15 cellular contexts compared by ENCODE assay signal in genomic region chr7:29977926-29978652, GRCh38. TPM values are rescaled to one million over a fixed set of nuclear protein-coding genes. Genes with fewer than 3 reads are reported as not detected.
DNase-seq lines count a peak whose midpoint lies in the region; ATAC-seq and TF ChIP-seq lines count a peak whose summit lies in the region.
"Had no signal": no experiment of that assay in that cellular context is flagged by ENCODE, and none has a peak within 500 bp of the region (broad histone marks: within the 10 kb centered on the region; RNA-seq: fewer than 3 reads in every experiment).

No MANE protein-coding gene starts in this region.

- peak overlapping the region; percentile 13 for H3K27ac Mint-ChIP-seq in endodermal cell
- H3K27ac Mint-ChIP-seq: activated CD4-positive, alpha-beta memory T cell treated with anti-CD3 and anti-CD28 coated beads for 36 hours; T-helper 1 cell treated with Interleukin-12 subunit alpha and Interleukin-12 subunit beta and Interleukin-4 antibody, amounts not matched to agents 30 μg/mL and 1 μg/mL, for 36 hours had no signal

- H3K27ac ChIP-seq in endodermal cell (ENCODE audit: low read depth, low read length) = peak overlapping the region; percentile 81
- H3K27ac ChIP-seq: HL-60 had no signal

- no peak overlapping the region for H3K9ac ChIP-seq in endodermal cell (ENCODE audit: extremely low read depth, low read length, poor library complexity, severe bottlenecking)

- no peak overlapping the region for H3K4me3 ChIP-seq in NB4 (ENCODE audit: low read depth, low read length)
- H3K4me3 ChIP-seq in endodermal cell (ENCODE audit: low read length) = no peak overlapping the region

- H3K27me3 ChIP-seq in endodermal cell (ENCODE audit: control insufficient read depth, insufficient read depth, low read length, poor library complexity, severe bottlenecking) = no peaks in the 10 kb centered on the region

- no peaks in the 10 kb centered on the region for H3K27me3 Mint-ChIP-seq in endodermal cell (ENCODE audit: insufficient read depth)

- TF ChIP-seq CTCF in NB4 (IDR thresholded peaks at IDR 0.05; ENCODE audit: low read depth, low read length) = peak; percentile 31
- TF ChIP-seq CTCF in endodermal cell (conservative IDR thresholded peaks at IDR 0.05) = peak; percentile 78

- peaks cover 15% of the 10 kb centered on the region for H3K36me3 ChIP-seq in endodermal cell (ENCODE audit: control insufficient read depth, insufficient read depth, low read length)

- WGBS in endodermal cell (ENCODE audit: insufficient coverage in 1 of 2, insufficient read length in 1 of 2), 2 experiments = 69 to 94% methylated on average over 4 to 8 of the region's 8 CpGs

- no peaks in the 10 kb centered on the region for H3K9me3 Mint-ChIP-seq in endodermal cell
- H3K9me3 Mint-ChIP-seq: activated CD4-positive, alpha-beta memory T cell treated with anti-CD3 and anti-CD28 coated beads for 36 hours; T-helper 1 cell treated with Interleukin-12 subunit alpha and Interleukin-12 subunit beta and Interleukin-4 antibody, amounts not matched to agents 30 μg/mL and 1 μg/mL, for 36 hours had no signal

- peaks cover 5% of the 10 kb centered on the region for H3K36me3 Mint-ChIP-seq in endodermal cell (ENCODE audit: low read depth)
- H3K36me3 Mint-ChIP-seq: activated CD4-positive, alpha-beta memory T cell treated with anti-CD3 and anti-CD28 coated beads for 36 hours had no signal

- H3K4me1 ChIP-seq in endodermal cell (ENCODE audit: control insufficient read depth, insufficient read depth, low read length) = peaks cover 4% of the 10 kb centered on the region

- peak; percentile 39 for DNase-seq in NCI-H748 (lab: John Stamatoyannopoulos, UW; ENCODE audit: unreplicated experiment)
- DNase-seq in NCI-H748 treated with DMSO at 0.1 percent for 48 hours (lab: John Stamatoyannopoulos, UW) = no peak
- DNase-seq in NB4 (ENCODE audit: low read depth) = peak; percentile 32
- DNase-seq in endodermal cell = peak; percentile 89
- no peak for DNase-seq in stimulated activated naive CD8-positive, alpha-beta T cell treated with anti-CD3 and anti-CD28 coated beads, Interleukin-15, Interleukin-2, amounts not matched to agents 100 U/mL and 50 U/mL, for 24 hours
- no peak for DNase-seq in NCI-H1436 treated with DMSO at 0.1 percent for 48 hours (lab: John Stamatoyannopoulos, UW)
- DNase-seq: activated CD4-positive, alpha-beta memory T cell treated with anti-CD3 and anti-CD28 coated beads for 36 hours; activated naive CD4-positive, alpha-beta T cell treated with Interleukin-2 at 50 U/mL for 16 hours; DMS153; NCI-H1436; trophoblast cell had no signal

- no peaks in the 10 kb centered on the region for H3K9me3 ChIP-seq in endodermal cell (ENCODE audit: control insufficient read depth, low read length)

- peaks cover 9% of the 10 kb centered on the region for H3K4me1 Mint-ChIP-seq in endodermal cell

- H3K4me3 Mint-ChIP-seq in endodermal cell = no peak overlapping the region
- H3K4me3 Mint-ChIP-seq: activated CD4-positive, alpha-beta memory T cell treated with anti-CD3 and anti-CD28 coated beads for 36 hours; T-helper 1 cell treated with Interleukin-12 subunit alpha and Interleukin-12 subunit beta and Interleukin-4 antibody, amounts not matched to agents 30 μg/mL and 1 μg/mL, for 36 hours had no signal

- peak; percentile 43 for ATAC-seq in stimulated activated naive CD8-positive, alpha-beta T cell treated with anti-CD3 and anti-CD28 coated beads, Interleukin-15, Interleukin-2, amounts not matched to agents 100 U/mL and 50 U/mL, for 24 hours
- ATAC-seq in HG03354 (IDR thresholded peaks at IDR 0.05; ENCODE audit: poor library complexity, severe bottlenecking, unreplicated experiment) (no peak), HG02642 (IDR thresholded peaks at IDR 0.05; ENCODE audit: poor library complexity, unreplicated experiment) (no peak)

- TF ChIP-seq POLR2A in NB4 (IDR thresholded peaks at IDR 0.05; ENCODE audit: extremely low read depth, insufficient read length) = no peak

RNA-seq across cellular contexts. Expression of gene SCRN1, which starts 11.5 kb away (rescaled TPM):
- 100 to 1,000 TPM; 110 to 112 TPM for total RNA-seq in endodermal cell
- polyA plus RNA-seq in endodermal cell (2013, experiment 1 of 2) = 95.9 TPM
- 93.6 TPM for polyA plus RNA-seq in endodermal cell (2013, experiment 2 of 2)

RNA-seq across cellular contexts. Expression of gene FKBP14, which starts 48.4 kb away (rescaled TPM):
- 10 to 100 TPM; 15.1 to 24.8 TPM for total RNA-seq in endodermal cell
- 12.9 TPM for polyA plus RNA-seq in endodermal cell (2013, experiment 1 of 2)
- polyA plus RNA-seq in endodermal cell (2013, experiment 2 of 2) = 10.9 TPM

RNA-seq across cellular contexts. Expression of gene PLEKHA8, which starts 50.1 kb away (rescaled TPM):
- total RNA-seq in endodermal cell = 10 to 100 TPM; 37.7 to 42.2 TPM
- polyA plus RNA-seq in endodermal cell (2013, experiment 1 of 2) = 35.2 TPM
- 35.6 TPM for polyA plus RNA-seq in endodermal cell (2013, experiment 2 of 2)

Comparison
In these comparisons a context has a peak if more than half of its experiments do, and no peak if none do; other contexts are left out.
1. DNase-seq: peak in NCI-H748 (single experiment), NB4 (single experiment) and endodermal cell (single experiment); none in NCI-H748 treated with DMSO at 0.1 percent for 48 hours (single experiment), stimulated activated naive CD8-positive, alpha-beta T cell treated with anti-CD3 and anti-CD28 coated beads, Interleukin-15, Interleukin-2, amounts not matched to agents 100 U/mL and 50 U/mL, for 24 hours (single experiment) and NCI-H1436 treated with DMSO at 0.1 percent for 48 hours (single experiment).